ENCODE assay signal across 27 cellular contexts in genomic region chr5:133117930-133118445, GRCh38.
"Had no signal": no experiment of that assay in that cellular context is flagged by ENCODE, and none has a peak within 500 bp of the region (broad histone marks: within the 10 kb centered on the region; RNA-seq: fewer than 3 reads in every experiment).

No MANE protein-coding gene starts in this region.

- H3K36me3 ChIP-seq: colonic mucosa, heart left ventricle, left lung, neutrophil, ovary, prostate gland, SJSA1, spleen, transverse colon had no signal

- H3K27me3 Mint-ChIP-seq: activated CD4-positive, alpha-beta T cell treated with anti-CD3 and anti-CD28 coated beads, Interleukin-2, amount 10 ng/mL, durations not matched to agents 7 days and 5 days; activated CD8-positive, alpha-beta T cell treated with anti-CD3 and anti-CD28 coated beads for 36 hours; activated naive CD8-positive, alpha-beta T cell had no signal

- H3K4me1 Mint-ChIP-seq: activated CD4-positive, alpha-beta T cell treated with anti-CD3 and anti-CD28 coated beads, Interleukin-2, amount 10 ng/mL, durations not matched to agents 7 days and 5 days had no signal

- H3K4me1 ChIP-seq: heart left ventricle, left lung, prostate gland, spleen had no signal

- DNase-seq: activated CD4-positive, alpha-beta T cell treated with anti-CD3 and anti-CD28 coated beads for 1 hour; activated CD4-positive, alpha-beta T cell treated with anti-CD3 and anti-CD28 coated beads, Interleukin-2, amount 10 ng/mL, durations not matched to agents 7 days and 5 days; activated CD8-positive, alpha-beta T cell treated with anti-CD3 and anti-CD28 coated beads for 36 hours; activated gamma-delta T cell treated with Interleukin-2 at 50 U/mL for 16 hours; activated T-cell treated with anti-CD3 and anti-CD28 coated beads, Interleukin-2, amount 50 U/mL, for 1 hour; anterior cingulate cortex; cerebellar nuclear complex; colonic mucosa; effector memory CD4-positive, alpha-beta T cell; erythroblast; foreskin fibroblast; heart left ventricle; mesendoderm; ovary; spleen; stimulated activated naive CD4-positive, alpha-beta T cell; T-helper 2 cell; transverse colon had no signal

- H3K27ac Mint-ChIP-seq: activated CD4-positive, alpha-beta T cell treated with anti-CD3 and anti-CD28 coated beads, Interleukin-2, amount 10 ng/mL, durations not matched to agents 7 days and 5 days; activated CD8-positive, alpha-beta T cell treated with anti-CD3 and anti-CD28 coated beads for 36 hours; activated naive CD8-positive, alpha-beta T cell; activated T-helper 1 cell treated with anti-CD3 and anti-CD28 coated beads, Interleukin-12 subunit alpha, Interleukin-12 subunit beta, Interleukin-2, Interleukin-4 antibody, amounts not matched to agents 30 ng/mL and 10 ng/mL and 1 ng/mL, durations not matched to agents 14 hours and 24 hours and 36 hours had no signal

- H3K9me3 ChIP-seq: colonic mucosa, heart left ventricle, left lung, neutrophil, ovary, prostate gland, SJSA1, spleen, transverse colon had no signal

- H3K36me3 Mint-ChIP-seq: activated naive CD8-positive, alpha-beta T cell had no signal

- H3K4me3 ChIP-seq: colonic mucosa, heart left ventricle, left lung, lung, ovary, prostate gland, SJSA1, spleen, transverse colon had no signal

- ATAC-seq: activated CD8-positive, alpha-beta T cell treated with anti-CD3 and anti-CD28 coated beads for 36 hours; heart left ventricle; left lung; right cardiac atrium had no signal

- H3K4me3 Mint-ChIP-seq: activated CD4-positive, alpha-beta T cell treated with anti-CD3 and anti-CD28 coated beads, Interleukin-2, amount 10 ng/mL, durations not matched to agents 7 days and 5 days; activated CD8-positive, alpha-beta T cell treated with anti-CD3 and anti-CD28 coated beads for 36 hours; activated naive CD8-positive, alpha-beta T cell; activated T-helper 1 cell treated with anti-CD3 and anti-CD28 coated beads, Interleukin-12 subunit alpha, Interleukin-12 subunit beta, Interleukin-2, Interleukin-4 antibody, amounts not matched to agents 30 ng/mL and 10 ng/mL and 1 ng/mL, durations not matched to agents 14 hours and 24 hours and 36 hours had no signal

- H3K27me3 ChIP-seq: colonic mucosa, heart left ventricle, left lung, neutrophil, ovary, SJSA1, spleen, transverse colon had no signal

- H3K27ac ChIP-seq: colonic mucosa, heart left ventricle, left lung, neutrophil, ovary, prostate gland, SJSA1, spleen, transverse colon had no signal

- H3K9me3 Mint-ChIP-seq: activated CD4-positive, alpha-beta T cell treated with anti-CD3 and anti-CD28 coated beads, Interleukin-2, amount 10 ng/mL, durations not matched to agents 7 days and 5 days; activated CD8-positive, alpha-beta T cell treated with anti-CD3 and anti-CD28 coated beads for 36 hours; activated T-helper 1 cell treated with anti-CD3 and anti-CD28 coated beads, Interleukin-12 subunit alpha, Interleukin-12 subunit beta, Interleukin-2, Interleukin-4 antibody, amounts not matched to agents 30 ng/mL and 10 ng/mL and 1 ng/mL, durations not matched to agents 14 hours and 24 hours and 36 hours; nephron had no signal
